8 cellular contexts compared by ENCODE assay signal in genomic region chr6:79946242-79946641, GRCh38. TPM values are rescaled to one million over a fixed set of nuclear protein-coding genes. Genes with fewer than 3 reads are reported as not detected.
DNase-seq lines count a peak whose midpoint lies in the region; FAIRE-seq and TF ChIP-seq lines count a peak whose summit lies in the region.

No MANE protein-coding gene starts in this region.

- no peaks in the 10 kb centered on the region for H3K27me3 ChIP-seq in A673 (replicated peaks; ENCODE audit: insufficient read depth, low read depth, low read length, poor library complexity)
- no peaks in the 10 kb centered on the region for H3K27me3 ChIP-seq in sigmoid colon
- no peaks in the 10 kb centered on the region for H3K27me3 ChIP-seq in thyroid gland

- H3K9me3 ChIP-seq in A673 (ENCODE audit: low read depth, low read length, poor library complexity, severe bottlenecking) (no peaks in the 10 kb centered on the region), sigmoid colon (no peaks in the 10 kb centered on the region), thyroid gland (no peaks in the 10 kb centered on the region)

- TF ChIP-seq EP300 in sigmoid colon (IDR thresholded peaks at IDR 0.05) = no peak

- peak; percentile 58 for TF ChIP-seq CTCF in A673 (conservative IDR thresholded peaks at IDR 0.05; ENCODE audit: low read depth, low read length)
- TF ChIP-seq CTCF in VCaP (conservative IDR thresholded peaks at IDR 0.05) = peak; percentile 59
- TF ChIP-seq CTCF in foreskin fibroblast (IDR thresholded peaks at IDR 0.05; ENCODE audit: low read depth, low read length) = no peak
- no peak for TF ChIP-seq CTCF in sigmoid colon (IDR thresholded peaks at IDR 0.05)
- no peak for TF ChIP-seq CTCF in thyroid gland (IDR thresholded peaks at IDR 0.05)

- H3K4me1 ChIP-seq in A673 (ENCODE audit: insufficient read depth, low read length, poor library complexity, severe bottlenecking) (no peaks in the 10 kb centered on the region), sigmoid colon (peaks cover 0 to 14% (median 13%) of the 10 kb centered on the region in 4 donors), thyroid gland (peaks cover 0 to 12% of the 10 kb centered on the region in 2 donors)

- no peaks in the 10 kb centered on the region for H3K36me3 ChIP-seq in A673 (ENCODE audit: insufficient read depth, low read length, poor library complexity, severe bottlenecking)
- H3K36me3 ChIP-seq in sigmoid colon = no peaks in the 10 kb centered on the region
- no peaks in the 10 kb centered on the region for H3K36me3 ChIP-seq in thyroid gland

- DNase-seq in A673 (ENCODE audit: low spot score) (peak; percentile 67), foreskin fibroblast (peak; percentile 3 to 40), sigmoid colon (no peak), thyroid gland (no peak), GM19239 (ENCODE audit: insufficient read length, low spot score) (no peak)
- DNase-seq in Jurkat, Clone E6-1 (ENCODE audit: low read depth, low spot score) = peak; percentile 80

- intact Hi-C loops in A673 (cut with micrococcal nuclease; ENCODE audit: unreplicated experiment) (loop anchor here (2.0 to 5.0 kb wide), 2 partner anchors 59 to 811 kb away; partner anchors contain the start of gene TTK), sigmoid colon (cut with DNase I) (loop anchor here (5.0 kb wide), 2 partner anchors 56 to 146 kb away; partner anchors contain the start of gene TTK), thyroid gland (cut with DNase I) (no loop called here)

- TF ChIP-seq POLR2A in sigmoid colon (IDR thresholded peaks at IDR 0.05) (no peak), thyroid gland (IDR thresholded peaks at IDR 0.05) (no peak)

- WGBS in sigmoid colon, 2 donors = 6 to 8% methylated on average over 5 of the region's 5 CpGs
- 11 to 23% methylated on average over 5 of the region's 5 CpGs for WGBS in thyroid gland, 2 donors

- POLR2A ChIA-PET in A673 (lab: Charles Lee; ENCODE audit: low non-redundant PET) = no interaction called here

- peak overlapping the region; percentile 71 for H3K4me3 ChIP-seq in A673 (ENCODE audit: low read depth, low read length, poor library complexity, severe bottlenecking)
- peak overlapping the region; percentile 27; the same call in 1 of the 2 replicates for H3K4me3 ChIP-seq in GM08714 (ENCODE audit: low read length)
- H3K4me3 ChIP-seq in Jurkat, Clone E6-1 (ENCODE audit: low read length) = peak overlapping the region; percentile 82
- H3K4me3 ChIP-seq in foreskin fibroblast (ENCODE audit: low read depth in 1 of 2, low read length in 2 of 2) = peak overlapping the region; percentile 79 to 86
- H3K4me3 ChIP-seq in sigmoid colon = peak overlapping the region; percentile 68 to 83 (median 70)
- H3K4me3 ChIP-seq in thyroid gland (replicated peaks in 1 of 3) = no peak overlapping the region

- CTCF ChIA-PET in A673 (lab: Charles Lee) = interaction anchor here (0.8 to 1.0 kb wide), 2 partner anchors 76 to 146 kb away, joined by 4 to 6 read pairs; no protein-coding TSS in a partner anchor

- FAIRE-seq in GM19239 (lab: Jason Lieb, UNC) = no peak

- no TSS peak for BruUV-seq in A673 (replicated peaks; lab: Mats Ljungman, UMichigan)

- H3K27ac ChIP-seq in A673 (ENCODE audit: low read depth, low read length, poor library complexity, severe bottlenecking) (no peak overlapping the region), VCaP (peak overlapping the region; percentile 68), sigmoid colon (no peak overlapping the region), thyroid gland (no peak overlapping the region)

RNA-seq across cellular contexts. Expression of gene ELOVL4, which starts 1.1 kb away (rescaled TPM):
- 7.0 and 7.9 TPM in 2 replicates for total RNA-seq in A673 (2021)
- polyA plus RNA-seq in Jurkat, Clone E6-1 (2012; ENCODE audit: insufficient read depth, insufficient read length) = 14.1 TPM
- 1 to 10 TPM; 2.2 to 4.6 (median 3.0) TPM for total RNA-seq in sigmoid colon
- under 1 TPM in 2 of 3 donors, not detected in 1; 0.23 to 0.76 TPM for polyA plus RNA-seq in sigmoid colon
- 1 to 10 TPM in 2 of 4 donors, under 1 TPM in 2; 0.88 to 1.6 (median 0.94) TPM for total RNA-seq in thyroid gland

RNA-seq across cellular contexts. Expression of gene TTK, which starts 58.2 kb away (rescaled TPM):
- total RNA-seq in A673 (2021) (57.4 and 62.5 TPM in 2 replicates), sigmoid colon (under 1 TPM; 0.16 to 0.55 (median 0.45) TPM), thyroid gland (1 to 10 TPM in 1 of 4 donors, under 1 TPM in 2, not detected in 1; 0.33 to 1.9 (median 0.81) TPM)
- polyA plus RNA-seq in Jurkat, Clone E6-1 (2012; ENCODE audit: insufficient read depth, insufficient read length) = 57.4 TPM
- polyA plus RNA-seq in sigmoid colon = 1 to 10 TPM; 1.2 to 5.9 (median 3.5) TPM

Comparison
In these comparisons a context has a peak if more than half of its experiments do, and no peak if none do; other contexts are left out.
1. DNase-seq: peak in A673 (single experiment), Jurkat, Clone E6-1 (single experiment) and foreskin fibroblast (2 of 2); none in sigmoid colon (single experiment), thyroid gland (0 of 2) and GM19239 (single experiment).
2. H3K4me3 ChIP-seq: peak in A673 (single experiment), GM08714 (single experiment), Jurkat, Clone E6-1 (single experiment), foreskin fibroblast (2 of 2) and sigmoid colon (4 of 4); none in thyroid gland (0 of 3).
3. CTCF ChIP-seq: peak in A673 (single experiment) and VCaP (single experiment); none in foreskin fibroblast (single experiment), sigmoid colon (0 of 4) and thyroid gland (0 of 6).
4. RNA of gene TTK, which starts 58.2 kb away (total RNA-seq): 57.4 to 62.5 TPM in A673; 0.33 to 1.9 TPM in thyroid gland and 0.16 to 0.55 TPM in sigmoid colon; every median in the first group is over 10 times any median in the second.